24 cellular contexts compared by ENCODE assay signal in the genomic region with DNA sequence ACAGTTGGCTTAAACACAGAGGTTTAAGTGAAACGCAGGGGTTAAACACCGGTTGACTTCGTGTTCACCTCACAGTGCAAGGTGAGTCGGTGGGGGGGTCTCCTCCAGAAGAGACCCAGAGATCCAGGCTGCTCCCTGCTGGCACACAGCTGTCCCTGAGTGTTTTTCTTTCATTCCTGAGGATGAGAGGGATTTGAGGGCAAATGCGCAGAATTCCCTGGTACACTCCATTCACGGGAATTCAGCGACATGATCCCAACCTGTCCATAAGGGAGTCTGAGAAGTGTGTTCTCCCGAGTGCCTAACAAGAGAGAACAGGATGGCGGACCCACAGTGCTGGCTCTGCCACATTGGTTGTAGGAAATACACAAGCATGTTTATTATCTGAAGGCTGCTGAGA.
DNase-seq lines count a peak whose midpoint lies in the region; ATAC-seq, FAIRE-seq and TF ChIP-seq lines count a peak whose summit lies in the region.
"Had no signal": no experiment of that assay in that cellular context is flagged by ENCODE, and none has a peak within 500 bp of the region (broad histone marks: within the 10 kb centered on the region; RNA-seq: fewer than 3 reads in every experiment).

No MANE protein-coding gene starts in this region.

- H3K27me3 ChIP-seq in psoas muscle (ENCODE audit: insufficient read depth in 3 of 3, low read length in 2 of 3) = no peaks in the 10 kb centered on the region
- peaks cover 0 to 6% (median 4%) of the 10 kb centered on the region in 3 donors for H3K27me3 ChIP-seq in skeletal muscle tissue (ENCODE audit: control insufficient read depth in 3 of 3, insufficient read depth in 3 of 3, low read length in 3 of 3)
- no peaks in the 10 kb centered on the region for H3K27me3 ChIP-seq in body of pancreas
- H3K27me3 ChIP-seq: BLaER1 treated with 17β-estradiol and CSF1 and Interleukin-3, amounts not matched to agents 10 nM and 100 nM had no signal

- TF ChIP-seq CTCF in psoas muscle (IDR thresholded peaks at IDR 0.05) (no peak), body of pancreas (IDR thresholded peaks at IDR 0.05) (no peak)

- peak overlapping the region in 2 of 3 donors; percentile 73 to 87 for H3K9ac ChIP-seq in skeletal muscle tissue (ENCODE audit: low read depth in 1 of 3, low read length in 3 of 3)
- H3K9ac ChIP-seq: BLaER1 treated with 17β-estradiol and CSF1 and Interleukin-3, amounts not matched to agents 10 nM and 100 nM had no signal

- H3K9me3 ChIP-seq in psoas muscle (no peaks in the 10 kb centered on the region), skeletal muscle tissue (ENCODE audit: control insufficient read depth in 3 of 3, low read length in 3 of 3) (no peaks in the 10 kb centered on the region), body of pancreas (no peaks in the 10 kb centered on the region)
- H3K9me3 ChIP-seq: A549; BE2C; BLaER1 treated with 17β-estradiol and CSF1 and Interleukin-3, amounts not matched to agents 10 nM and 100 nM; HAP-1 had no signal

- FAIRE-seq in RCC 7860 (lab: Jason Lieb, UNC) = no peak
- FAIRE-seq: A549, D721Med, GM12891, GM18507 had no signal

- no peak for TF ChIP-seq POLR2A in body of pancreas (IDR thresholded peaks at IDR 0.05)

- ATAC-seq in left ventricle myocardium superior (no peak), psoas muscle (no peak), body of pancreas (no peak)
- ATAC-seq: A549 had no signal

- no peak overlapping the region for H3K27ac ChIP-seq in psoas muscle
- H3K27ac ChIP-seq in skeletal muscle tissue (ENCODE audit: low read depth, low read length) = no peak overlapping the region
- no peak overlapping the region for H3K27ac ChIP-seq in body of pancreas
- H3K27ac ChIP-seq: A549; BLaER1 treated with 17β-estradiol and CSF1 and Interleukin-3, amounts not matched to agents 10 nM and 100 nM had no signal

- no peaks in the 10 kb centered on the region for H3K4me1 ChIP-seq in psoas muscle
- peaks cover 3 to 5% (median 3%) of the 10 kb centered on the region in 3 donors for H3K4me1 ChIP-seq in skeletal muscle tissue (ENCODE audit: control insufficient read depth in 3 of 3, insufficient read depth in 3 of 3, low read length in 3 of 3)
- peaks cover 15% of the 10 kb centered on the region for H3K4me1 ChIP-seq in body of pancreas
- H3K4me1 ChIP-seq: A549, BE2C, HAP-1 had no signal

- intact Hi-C loops in cardiac septum (cut with DNase I) (no loop called here), left ventricle myocardium superior (cut with micrococcal nuclease) (no loop called here), psoas muscle (cut with DNase I) (no loop called here), body of pancreas (cut with DNase I) (no loop called here)

- H3K36me3 ChIP-seq in psoas muscle (ENCODE audit: insufficient read depth in 1 of 2, low read depth in 1 of 2) (no peaks in the 10 kb centered on the region), skeletal muscle tissue (ENCODE audit: control insufficient read depth in 3 of 3, insufficient read depth in 3 of 3, low read length in 3 of 3) (no peaks in the 10 kb centered on the region), body of pancreas (replicated peaks in 1 of 2; ENCODE audit: insufficient read depth in 1 of 2, low read depth in 2 of 2) (no peaks in the 10 kb centered on the region)
- H3K36me3 ChIP-seq: BE2C; BLaER1 treated with 17β-estradiol and CSF1 and Interleukin-3, amounts not matched to agents 10 nM and 100 nM; HAP-1 had no signal

- WGBS in psoas muscle, 3 donors = 61 to 79% (median 66%) methylated on average over 9 of the region's 9 CpGs
- 75 to 76% methylated on average over 9 of the region's 9 CpGs for WGBS in body of pancreas, 2 donors

- H3K4me3 ChIP-seq in psoas muscle (peak overlapping the region; percentile 80), skeletal muscle tissue (ENCODE audit: low read length in 3 of 3) (peak overlapping the region in 1 of 3 donors; percentile 76), body of pancreas (no peak overlapping the region)
- H3K4me3 ChIP-seq: A549, HAP-1 had no signal

- DNase-seq in cardiac septum (ENCODE audit: low spot score) = peak; percentile 33
- DNase-seq in left ventricle myocardium superior = no peak
- DNase-seq in ecto neural progenitor cell (ENCODE audit: low spot score) = peak; percentile 33
- no peak for DNase-seq in psoas muscle
- no peak for DNase-seq in NCI-H526 (lab: John Stamatoyannopoulos, UW)
- no peak for DNase-seq in body of pancreas
- DNase-seq in RCC 7860 (ENCODE audit: low spot score) = no peak
- DNase-seq: 8988T; ACHN; AML-193; BE2C; CD4-positive, alpha-beta T cell; CD8-positive, alpha-beta memory T cell; DMS 273 treated with DMSO at 0.1 percent for 48 hours; DMS79; EL; GDM1 had no signal

Comparison
In these comparisons a context has a peak if more than half of its experiments do, and no peak if none do; other contexts are left out.
1. DNase-seq: peak in cardiac septum (single experiment) and ecto neural progenitor cell (single experiment); none in left ventricle myocardium superior (single experiment), psoas muscle (0 of 2), NCI-H526 (0 of 2), body of pancreas (0 of 4) and RCC 7860 (single experiment).